In the genomic region with DNA sequence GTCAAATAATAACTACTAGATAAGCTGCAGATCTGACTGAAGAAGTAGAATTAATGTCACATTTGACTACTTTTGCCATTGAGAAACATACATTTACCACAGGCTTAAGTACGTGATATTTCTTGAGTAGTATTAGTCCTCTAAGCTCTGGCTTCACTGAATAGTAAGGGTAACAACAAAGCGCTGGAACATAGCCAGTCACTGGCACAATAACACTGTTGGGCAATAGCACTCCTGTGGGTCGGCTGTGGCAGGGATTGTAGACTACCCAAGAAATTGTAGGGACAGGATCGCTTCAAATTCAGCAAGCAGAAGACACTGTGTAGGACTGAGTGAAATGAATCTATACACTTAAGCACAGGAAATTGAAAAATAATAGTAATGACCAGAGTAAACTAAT, we compare ENCODE assay signal across 2 cellular contexts.
TF ChIP-seq lines count a peak whose summit lies in the region.

No MANE protein-coding gene starts in this region.

TF ChIP-seq in H1, 55 proteins besides CTCF, POLR2A, EP300 and RAD21:
- no peak for TF ChIP-seq SIX5 (IDR thresholded peaks at IDR 0.05; ENCODE audit: low read depth, low read length)
- TF ChIP-seq CEBPB (IDR thresholded peaks at IDR 0.05; ENCODE audit: low read depth, low read length): peak; percentile 53; the same call in 1 of the 2 replicates

TF ChIP-seq in HepG2, 621 proteins besides CTCF, POLR2A, EP300 and RAD21:
- TF ChIP-seq CEBPB (IDR thresholded peaks at IDR 0.05; ENCODE audit: borderline replicate concordance, low read depth, low read length): peak; percentile 48
- no peak for TF ChIP-seq TMF1 (CRISPR knock-in tag; IDR thresholded peaks at IDR 0.05; ENCODE audit: low read depth)
- no peak for TF ChIP-seq TSC22D2 (CRISPR knock-in tag; IDR thresholded peaks at IDR 0.05; ENCODE audit: borderline replicate concordance)
